In the genomic region with DNA sequence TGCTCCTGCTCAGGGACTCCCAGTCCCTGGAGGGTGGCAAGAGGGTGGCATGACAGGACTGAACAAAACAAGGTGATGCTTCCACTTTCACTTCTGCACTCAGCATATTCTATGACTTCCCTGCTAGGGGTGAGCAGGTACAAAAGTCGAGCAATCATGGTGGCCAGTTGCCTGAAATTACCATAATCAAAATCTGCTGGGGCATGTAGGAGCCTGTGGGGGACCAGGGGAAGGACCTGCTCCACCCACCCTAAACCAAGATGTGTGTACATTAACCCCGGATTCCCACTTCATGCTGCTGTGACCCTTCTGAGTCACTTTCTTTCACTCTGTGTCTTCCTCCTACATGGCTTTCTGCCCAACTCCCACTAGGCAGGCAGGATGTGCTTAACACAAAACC, we compare ENCODE assay signal across 12 cellular contexts.
DNase-seq lines count a peak whose midpoint lies in the region; ATAC-seq, FAIRE-seq and TF ChIP-seq lines count a peak whose summit lies in the region.
"Had no signal": no experiment of that assay in that cellular context is flagged by ENCODE, and none has a peak within 500 bp of the region (broad histone marks: within the 10 kb centered on the region; RNA-seq: fewer than 3 reads in every experiment).

No MANE protein-coding gene starts in this region.

- ATAC-seq in GM18505 (IDR thresholded peaks at IDR 0.05; ENCODE audit: unreplicated experiment) (peak; percentile 41), GM21381 (IDR thresholded peaks at IDR 0.05; ENCODE audit: unreplicated experiment) (peak; percentile 87), HG03460 (IDR thresholded peaks at IDR 0.05; ENCODE audit: unreplicated experiment) (peak; percentile 78)
- ATAC-seq: CD8-positive, alpha-beta T cell; Right ventricle myocardium inferior had no signal

- DNase-seq in epithelial cell of prostate (ENCODE audit: low read depth, low spot score), result peak; percentile 12
- no peak for DNase-seq in RCC 7860 (ENCODE audit: low spot score)
- no peak for DNase-seq in WERI-Rb-1
- no peak for DNase-seq in mucosa of gallbladder (ENCODE audit: low spot score)
- no peak for DNase-seq in NCI-H82 (lab: John Stamatoyannopoulos, UW)
- DNase-seq: CD8-positive, alpha-beta T cell; GOT3 had no signal

- H3K4me3 ChIP-seq in WERI-Rb-1 (ENCODE audit: low read depth, low read length), result no peak overlapping the region
- H3K4me3 ChIP-seq: lung had no signal

- no peak for TF ChIP-seq CTCF in WERI-Rb-1 (IDR thresholded peaks at IDR 0.05; ENCODE audit: low read depth, low read length)

- no peak for FAIRE-seq in RCC 7860 (lab: Jason Lieb, UNC)

- H3K27ac ChIP-seq in epithelial cell of prostate (no peak overlapping the region), WERI-Rb-1 (no peak overlapping the region)

- H3K36me3 ChIP-seq in WERI-Rb-1, result no peaks in the 10 kb centered on the region

- no peaks in the 10 kb centered on the region for H3K9me3 ChIP-seq in WERI-Rb-1 (ENCODE audit: severe bottlenecking)

- no peak for TF ChIP-seq POLR2A in GM18505 (IDR thresholded peaks at IDR 0.05; ENCODE audit: borderline replicate concordance, extremely low read depth, insufficient read depth, insufficient read length)

- H3K27me3 ChIP-seq in WERI-Rb-1 (ENCODE audit: insufficient read depth, low read depth, severe bottlenecking), result no peaks in the 10 kb centered on the region
